Comparison of ENCODE assay signal across 7 cellular contexts in the genomic region with DNA sequence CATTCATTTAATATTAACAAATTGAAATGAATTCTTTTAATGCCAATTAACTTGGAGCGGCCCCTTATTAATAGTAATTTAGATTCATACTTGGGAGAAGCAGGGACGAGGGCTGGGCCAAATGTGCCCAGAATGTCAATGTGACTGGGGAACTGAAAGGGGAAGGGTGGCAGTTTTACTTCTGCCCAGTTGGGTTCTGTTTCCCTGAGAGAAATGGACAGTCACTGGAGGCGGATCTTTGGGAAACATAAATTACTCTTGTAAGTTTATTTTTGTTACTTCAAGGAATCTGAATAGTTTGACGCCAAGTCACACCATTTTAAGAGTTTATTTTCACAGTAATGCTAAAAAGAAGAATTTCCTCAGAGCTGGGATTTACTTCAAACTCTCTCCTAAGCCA.
A peak's percentile ranks its signal among the peaks of the same experiment; 100 is the strongest.
DNase-seq lines count a peak whose midpoint lies in the region; ATAC-seq and TF ChIP-seq lines count a peak whose summit lies in the region.
"Not testable (repeated sequence)": the region's sequence is repeated elsewhere in the genome, so short reads cannot be mapped to it uniquely, and the experiment has no call there.

No MANE protein-coding gene starts in this region.

- not testable (repeated sequence) for H3K27ac ChIP-seq in GM23248; OCI-LY3 (ENCODE audit: low read length)
- peak overlapping the region; percentile 36 for H3K27ac ChIP-seq in lower lobe of right lung
- peak overlapping the region; percentile 23 to 55 for H3K27ac ChIP-seq in uterus

- H3K27me3 ChIP-seq in GM23248 (replicated peaks; ENCODE audit: insufficient read depth); OCI-LY3 (ENCODE audit: low read depth, low read length); lower lobe of right lung (ENCODE audit: low read depth); uterus: not testable (repeated sequence)

- DNase-seq in GM23248 (peak; percentile 1), choroid plexus epithelial cell (ENCODE audit: low read depth) (peak; percentile 14), fibroblast of the aortic adventitia (ENCODE audit: low read depth) (peak; percentile 17), renal cortical epithelial cell (ENCODE audit: low read depth) (peak; percentile 1)
- DNase-seq in lower lobe of right lung, uterus: not testable (repeated sequence)

- not testable (repeated sequence) for H3K4me2 ChIP-seq in GM23248 (ENCODE audit: unreplicated experiment)
- peak overlapping the region; percentile 9; the same call in 1 of the 2 replicates for H3K4me2 ChIP-seq in OCI-LY3 (ENCODE audit: low read length)

- H3K9me2 ChIP-seq in GM23248 (ENCODE audit: insufficient read depth) = not testable (repeated sequence)

- not testable (repeated sequence) for H3K9ac ChIP-seq in GM23248; OCI-LY3 (ENCODE audit: low read length)

- not testable (repeated sequence) for H3K36me3 ChIP-seq in GM23248 (ENCODE audit: low read depth); OCI-LY3 (replicated peaks; ENCODE audit: low read depth, low read length); lower lobe of right lung; uterus

- TF ChIP-seq POLR2A in uterus (IDR thresholded peaks at IDR 0.05) = not testable (repeated sequence)

- not testable (repeated sequence) for H3K4me1 ChIP-seq in GM23248 (ENCODE audit: insufficient read depth); OCI-LY3 (ENCODE audit: low read length); lower lobe of right lung; uterus

- not testable (repeated sequence) for H3K9me3 ChIP-seq in GM23248 (ENCODE audit: low read depth); OCI-LY3 (ENCODE audit: insufficient read depth, low read length); lower lobe of right lung; uterus

- H3F3A ChIP-seq in GM23248 (ENCODE audit: insufficient read depth) = not testable (repeated sequence)

- intact Hi-C loops in lower lobe of right lung (cut with DNase I); uterus (cut with DNase I; ENCODE audit: low total_unique reads): not testable (repeated sequence)

- not testable (repeated sequence) for H3K4me3 ChIP-seq in GM23248; OCI-LY3 (ENCODE audit: low read length); choroid plexus epithelial cell (ENCODE audit: low read depth, low read length); fibroblast of the aortic adventitia (ENCODE audit: low read depth, low read length); lower lobe of right lung; uterus

- not testable (repeated sequence) for ATAC-seq in lower lobe of right lung

- H3K79me2 ChIP-seq in GM23248 (ENCODE audit: insufficient read depth); OCI-LY3 (ENCODE audit: low read length): not testable (repeated sequence)

- not testable (repeated sequence) for TF ChIP-seq CTCF in OCI-LY3 (IDR thresholded peaks at IDR 0.05; ENCODE audit: low read depth, low read length); choroid plexus epithelial cell (conservative IDR thresholded peaks at IDR 0.05; ENCODE audit: low read depth, low read length); fibroblast of the aortic adventitia (IDR thresholded peaks at IDR 0.05; ENCODE audit: insufficient read depth, low read length); lower lobe of right lung (IDR thresholded peaks at IDR 0.05); uterus (IDR thresholded peaks at IDR 0.05)

- not testable (repeated sequence) for H4K20me1 ChIP-seq in GM23248 (ENCODE audit: insufficient read depth); OCI-LY3 (ENCODE audit: insufficient read depth, low read length)

- in situ Hi-C loops in GM23248 (cut with MboI) = not testable (repeated sequence)

- not testable (repeated sequence) for H2AFZ ChIP-seq in GM23248; OCI-LY3 (ENCODE audit: low read depth, low read length)

- WGBS in GM23248 (ENCODE audit: low coverage in 1 of 2, low lambda C conversion rate in 2 of 2, missing lambda C conversion rate in 2 of 2), 2 experiments = 10 to 37% methylated on average over 3 to 4 of the region's 4 CpGs
